In the genomic region with DNA sequence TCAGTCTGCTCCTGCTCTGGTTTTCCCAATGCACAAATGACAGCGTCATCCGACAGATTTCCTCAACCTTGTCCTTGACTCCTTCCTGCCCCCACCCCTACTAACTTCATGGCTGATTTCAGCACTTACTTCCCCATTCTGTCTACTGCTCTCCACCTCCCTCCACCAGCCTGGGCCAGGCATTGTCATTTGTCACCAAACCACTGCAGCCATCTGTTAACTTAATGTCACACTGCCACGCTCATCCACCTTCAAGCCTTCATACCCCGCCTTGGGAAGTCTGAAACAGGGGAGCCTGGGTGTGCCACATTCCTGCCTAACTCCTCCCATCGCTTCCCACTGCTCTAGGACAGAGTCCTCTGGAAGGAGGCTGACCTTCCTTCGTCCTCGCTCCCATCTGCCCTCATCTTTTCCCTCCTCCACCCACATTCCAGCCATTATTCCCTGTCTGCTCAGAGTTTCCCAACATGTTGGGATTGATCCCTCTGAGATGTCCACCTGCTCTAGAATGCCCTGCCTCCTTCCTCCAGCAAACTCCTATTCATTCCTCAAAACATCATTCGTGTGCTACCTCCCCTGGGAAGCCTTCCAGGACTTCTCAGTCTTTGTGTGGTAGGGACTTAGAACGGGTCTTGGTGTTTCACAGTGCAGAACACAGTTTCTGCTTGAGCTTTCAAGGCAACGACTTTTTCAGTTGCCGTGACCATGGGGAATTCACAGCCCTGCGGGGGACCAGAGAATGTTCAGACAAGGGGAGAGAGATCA, we compare ENCODE assay signal across 8 cellular contexts. TPM values are rescaled to one million over a fixed set of nuclear protein-coding genes. Genes with fewer than 3 reads are reported as not detected.
DNase-seq lines count a peak whose midpoint lies in the region; ATAC-seq, FAIRE-seq and TF ChIP-seq lines count a peak whose summit lies in the region.

No MANE protein-coding gene starts in this region.

- H4K8ac ChIP-seq in H1 (ENCODE audit: extremely low read depth, insufficient read depth, low read length) = no peak overlapping the region

- no peak overlapping the region for H3K23ac ChIP-seq in H1 (ENCODE audit: insufficient read length)

- H3K4ac ChIP-seq in H1 (replicated peaks; ENCODE audit: insufficient read length, low read depth, low read length) = no peak overlapping the region

- no peak for TF ChIP-seq RAD21 in H1 (IDR thresholded peaks at IDR 0.05 in 1 of 2, conservative IDR thresholded peaks at IDR 0.05 in 1 of 2; ENCODE audit: low read depth in 2 of 2, low read length in 2 of 2)

- H3K36me3 ChIP-seq in Karpas-422 (ENCODE audit: insufficient read depth, low read length) (no peaks in the 10 kb centered on the region), H1 (ENCODE audit: control insufficient read depth in 2 of 4, insufficient read depth in 4 of 4, low read length in 3 of 4) (no peaks in the 10 kb centered on the region), smooth muscle cell (ENCODE audit: low read depth) (no peaks in the 10 kb centered on the region)

- H3K27me3 ChIP-seq in Karpas-422 (ENCODE audit: low read length) (no peaks in the 10 kb centered on the region), H1 (replicated peaks in 1 of 4; ENCODE audit: control insufficient read depth in 3 of 4, extremely low read depth in 1 of 4, insufficient read depth in 3 of 4, low read length in 3 of 4) (no peaks in the 10 kb centered on the region; a peak in 2 of 7 replicates), smooth muscle cell (ENCODE audit: low read depth) (no peaks in the 10 kb centered on the region)

- 0 out of 2 replicates have a peak overlapping the region, but pooled peaks have one; percentile 72 for H2BK15ac ChIP-seq in H1 (ENCODE audit: low read length)

- peak overlapping the region; percentile 62 for H2BK20ac ChIP-seq in H1 (ENCODE audit: low read length)

- no peaks in the 10 kb centered on the region for H3K9me3 ChIP-seq in Karpas-422 (ENCODE audit: low read length)
- H3K9me3 ChIP-seq in H1 (ENCODE audit: insufficient read depth in 2 of 2, low read depth in 1 of 2, low read length in 1 of 2) = no peaks in the 10 kb centered on the region
- H3K9me3 ChIP-seq in smooth muscle cell (replicated peaks; ENCODE audit: low read depth) = no peaks in the 10 kb centered on the region

- H3K18ac ChIP-seq in H1 (ENCODE audit: extremely low read depth, low read length) = no peak overlapping the region

- no peak for TF ChIP-seq POLR2A in H1 (IDR thresholded peaks at IDR 0.05; ENCODE audit: control extremely low read depth in 1 of 2, low read depth in 2 of 2, low read length in 2 of 2)

- H3K4me3 ChIP-seq in Karpas-422 (ENCODE audit: low read length) (no peak overlapping the region), H1 (ENCODE audit: extremely low read depth in 1 of 4, insufficient read depth in 2 of 4, low read depth in 3 of 4, low read length in 4 of 4) (no peak overlapping the region), smooth muscle cell (no peak overlapping the region)

- H2AK5ac ChIP-seq in H1 (ENCODE audit: low read depth, low read length) = no peak overlapping the region

- 91% methylated on average over 12 of the region's 12 CpGs; no CpG with 5 or more reads in 1 of the 2 experiments for WGBS in H1 (ENCODE audit: extremely low coverage in 1 of 2, insufficient coverage in 1 of 2, insufficient read length in 1 of 2, insufficient replicate concordance in 2 of 2, low coverage in 1 of 2, low lambda C conversion rate in 2 of 2, missing lambda C conversion rate in 1 of 2), 2 experiments
- 90% methylated on average over 12 of the region's 12 CpGs for WGBS in smooth muscle cell (ENCODE audit: low lambda C conversion rate)

- POLR2A ChIA-PET in H1 (lab: Charles Lee; ENCODE audit: partially characterized antibody) = no interaction called here

- no peak overlapping the region for H3K9ac ChIP-seq in Karpas-422 (ENCODE audit: low read length)
- H3K9ac ChIP-seq in H1 (replicated peaks in 1 of 4; ENCODE audit: extremely low read depth in 1 of 4, low read depth in 3 of 4, low read length in 3 of 4) = no peak overlapping the region
- H3K9ac ChIP-seq in smooth muscle cell (ENCODE audit: low read depth) = peak overlapping the region; percentile 22

- no peak overlapping the region for H2BK5ac ChIP-seq in H1 (ENCODE audit: low read depth, low read length)

- TF ChIP-seq EP300 in H1 (IDR thresholded peaks at IDR 0.05; ENCODE audit: borderline replicate concordance in 1 of 2, low read depth in 2 of 2, low read length in 2 of 2) = no peak

- H3K23me2 ChIP-seq in H1 (ENCODE audit: low read depth, low read length) = no peaks in the 10 kb centered on the region

- H2BK120ac ChIP-seq in H1 (replicated peaks; ENCODE audit: low read depth, low read length) = no peak overlapping the region

- ATAC-seq in GM19395 (IDR thresholded peaks at IDR 0.05; ENCODE audit: unreplicated experiment) = peak; percentile 66

- H3F3A ChIP-seq in smooth muscle cell (ENCODE audit: low read depth) = peaks cover 14% of the 10 kb centered on the region

- DNase-seq in Karpas-422 (peak; percentile 61), H1 (ENCODE audit: low read depth in 1 of 2, low spot score in 2 of 2) (no peak), smooth muscle cell (lab: John Stamatoyannopoulos, UW; ENCODE audit: unreplicated experiment) (no peak), islet precursor cell (no peak), NCI-H1105 treated with DMSO at 0.1 percent for 48 hours (lab: John Stamatoyannopoulos, UW) (no peak), HUDEP-2 (lab: John Stamatoyannopoulos, UW; ENCODE audit: unreplicated experiment in 76 of 76) (no peak)
- DNase-seq in activated CD4-positive, CD25-positive, alpha-beta regulatory T cell treated with anti-CD3 and anti-CD28 coated beads, Interleukin-2, amount 50 U/mL, for 72 hours = no peak

- H2AFZ ChIP-seq in Karpas-422 (ENCODE audit: low read length) = no peak overlapping the region
- H2AFZ ChIP-seq in H1 (ENCODE audit: low read length) = no peak overlapping the region
- no peak overlapping the region for H2AFZ ChIP-seq in smooth muscle cell (ENCODE audit: low read depth)

- no peaks in the 10 kb centered on the region for H3K4me1 ChIP-seq in Karpas-422 (ENCODE audit: low read length)
- peaks cover 2 to 6% (median 4%) of the 10 kb centered on the region in 4 experiments; a peak in 6 of 7 replicates for H3K4me1 ChIP-seq in H1 (replicated peaks in 1 of 4; ENCODE audit: control insufficient read depth in 3 of 4, insufficient read depth in 4 of 4, low read length in 3 of 4)
- peaks cover 27% of the 10 kb centered on the region for H3K4me1 ChIP-seq in smooth muscle cell (ENCODE audit: low read depth)

- no peak overlapping the region for H3K56ac ChIP-seq in H1 (replicated peaks; ENCODE audit: insufficient read length, low read depth, low read length)

- H4K20me1 ChIP-seq in Karpas-422 (ENCODE audit: insufficient read depth, low read depth, low read length) (no peaks in the 10 kb centered on the region), H1 (replicated peaks in 1 of 2; ENCODE audit: control insufficient read depth in 1 of 2, insufficient read depth in 2 of 2, low read length in 2 of 2) (no peaks in the 10 kb centered on the region), smooth muscle cell (ENCODE audit: low read depth) (no peaks in the 10 kb centered on the region)

- no peak overlapping the region for H4K5ac ChIP-seq in H1 (ENCODE audit: insufficient read length, low read depth, low read length)

- H3K79me1 ChIP-seq in H1 (ENCODE audit: low read depth, low read length) = no peaks in the 10 kb centered on the region

- no peak overlapping the region for H4K91ac ChIP-seq in H1 (replicated peaks; ENCODE audit: insufficient read length, low read length)

- CTCF ChIA-PET in H1 (lab: Charles Lee; ENCODE audit: partially characterized antibody) = interaction anchor here (1.3 kb wide), 1 partner anchor 49 kb away, joined by 6 read pairs; no protein-coding TSS in a partner anchor

- H3K4me2 ChIP-seq in Karpas-422 (ENCODE audit: low read depth, low read length, poor library complexity, severe bottlenecking) (no peak overlapping the region), H1 (ENCODE audit: insufficient read depth in 1 of 2, low read depth in 2 of 2, low read length in 2 of 2) (no peak overlapping the region), smooth muscle cell (no peak overlapping the region)

- TF ChIP-seq CTCF in H1 (IDR thresholded peaks at IDR 0.05; ENCODE audit: control extremely low read depth in 1 of 3, insufficient read depth in 1 of 3, low read depth in 1 of 3, low read length in 3 of 3) (no peak), smooth muscle cell (IDR thresholded peaks at IDR 0.05; ENCODE audit: borderline replicate concordance, insufficient read depth, poor library complexity, severe bottlenecking) (no peak)

- no peak overlapping the region for H3K27ac ChIP-seq in Karpas-422 (ENCODE audit: low read length)
- no peak overlapping the region for H3K27ac ChIP-seq in H1 (ENCODE audit: low read depth, low read length)
- H3K27ac ChIP-seq in smooth muscle cell (ENCODE audit: low read depth) = peak overlapping the region; percentile 87

- no peak overlapping the region for H3K14ac ChIP-seq in H1 (ENCODE audit: insufficient read length)

- FAIRE-seq in H1 (lab: Jason Lieb, UNC) = no peak

- H3K9me2 ChIP-seq in Karpas-422 (replicated peaks; ENCODE audit: insufficient read depth, low read length) = no peaks in the 10 kb centered on the region

- 0 out of 2 replicates have a peak overlapping the region, but pooled peaks have one; percentile 50 for H2BK12ac ChIP-seq in H1 (ENCODE audit: low read depth, low read length)

- H3K79me2 ChIP-seq in Karpas-422 (ENCODE audit: low read length) = no peaks in the 10 kb centered on the region
- H3K79me2 ChIP-seq in H1 (ENCODE audit: control insufficient read depth in 1 of 2, insufficient read depth in 2 of 2, low read length in 2 of 2) = no peaks in the 10 kb centered on the region
- H3K79me2 ChIP-seq in smooth muscle cell (ENCODE audit: low read depth) = no peaks in the 10 kb centered on the region

TF ChIP-seq in H1, 55 proteins besides CTCF, POLR2A, EP300 and RAD21:
- TF ChIP-seq CBX5 (IDR thresholded peaks at IDR 0.05; ENCODE audit: low read depth, low read length) = no peak
- no peak for TF ChIP-seq JUND (IDR thresholded peaks at IDR 0.05; ENCODE audit: low read length)
- no peak for TF ChIP-seq EGR1 (IDR thresholded peaks at IDR 0.05; ENCODE audit: borderline replicate concordance, low read depth, low read length)
- no peak for TF ChIP-seq CREB1 (IDR thresholded peaks at IDR 0.05)
TF ChIP-seq in H1: peak in this region for 0.

RNA-seq across cellular contexts. Expression of gene SMAD7, which starts 42.2 kb away (rescaled TPM):
- 1.3 and 2.1 TPM in 2 replicates for total RNA-seq in Karpas-422 (2014; rRNA removed; shearing (Covaris generic); ENCODE audit: low replicate concordance)
- total RNA-seq in H1 (2021; fragmentation: NEBNext Ultra II Directional; extraction: Animal tissue kit (Norgen Biotek cat#: 25700)) = 13.8 and 15.5 TPM in 2 replicates
- polyA plus RNA-seq in H1 (2011; rRNA removed) (6.5 and 6.6 TPM in 2 replicates), smooth muscle cell (134 and 136 TPM in 2 replicates)
- polyA plus RNA-seq in H1 (2011; cell fraction: cytosol; rRNA removed) = 6.1 TPM
- polyA plus RNA-seq in H1 (2011; cell fraction: nucleus; rRNA removed) = 9.4 TPM
- polyA plus RNA-seq in H1 (2012, experiment 1 of 2) = 3.7 to 4.5 TPM (median 4.3 TPM) in 4 replicates
- 4.8 TPM for polyA plus RNA-seq in H1 (2012, experiment 2 of 2)
- polyA plus RNA-seq in H1 (2013, experiment 1 of 2) = 12.4 TPM
- polyA plus RNA-seq in H1 (2013, experiment 2 of 2) = 12.0 TPM
- polyA minus RNA-seq in H1 (2011; rRNA and poly(A)+ RNA removed) = 10.3 and 13.5 TPM in 2 replicates
- 9.7 TPM for polyA minus RNA-seq in H1 (2011; cell fraction: cytosol; rRNA and poly(A)+ RNA removed)
- polyA minus RNA-seq in H1 (2011; cell fraction: nucleus; rRNA and poly(A)+ RNA removed) = 9.4 TPM
- total RNA-seq in smooth muscle cell = 114 and 142 TPM in 2 replicates
